In genomic region chr3:95567346-95567745, GRCh38 we compare ENCODE assay signal across 14 cellular contexts.
"Had no signal": no experiment of that assay in that cellular context is flagged by ENCODE, and none has a peak within 500 bp of the region (broad histone marks: within the 10 kb centered on the region; RNA-seq: fewer than 3 reads in every experiment).

No MANE protein-coding gene starts in this region.

- H3K36me3 Mint-ChIP-seq: activated naive CD8-positive, alpha-beta T cell treated with anti-CD3 and anti-CD28 coated beads for 36 hours had no signal

- H3K27me3 Mint-ChIP-seq: activated naive CD8-positive, alpha-beta T cell treated with anti-CD3 and anti-CD28 coated beads for 36 hours; stimulated activated naive CD8-positive, alpha-beta T cell treated with anti-CD3 and anti-CD28 coated beads, Interleukin-15, amount 100 ng/mL, for 72 hours had no signal

- H3K4me1 Mint-ChIP-seq: activated naive CD8-positive, alpha-beta T cell treated with anti-CD3 and anti-CD28 coated beads for 36 hours; stimulated activated naive CD8-positive, alpha-beta T cell treated with anti-CD3 and anti-CD28 coated beads, Interleukin-15, amount 100 ng/mL, for 72 hours had no signal

- H3K27ac Mint-ChIP-seq: activated CD8-positive, alpha-beta T cell treated with anti-CD3 and anti-CD28 coated beads, Interleukin-2, amount 10 ng/mL, durations not matched to agents 7 days and 5 days; activated naive CD8-positive, alpha-beta T cell treated with anti-CD3 and anti-CD28 coated beads for 36 hours; mesothelial cell of epicardium had no signal

- ATAC-seq: activated CD8-positive, alpha-beta T cell treated with anti-CD3 and anti-CD28 coated beads, Interleukin-2, amount 10 ng/mL, durations not matched to agents 7 days and 5 days; body of pancreas; gastroesophageal sphincter; left colon; lower lobe of right lung; sciatic nerve; stimulated activated naive CD8-positive, alpha-beta T cell treated with anti-CD3 and anti-CD28 coated beads, Interleukin-15, amount 100 ng/mL, for 72 hours had no signal

- H3K4me3 Mint-ChIP-seq: activated CD8-positive, alpha-beta T cell treated with anti-CD3 and anti-CD28 coated beads, Interleukin-2, amount 10 ng/mL, durations not matched to agents 7 days and 5 days; activated naive CD8-positive, alpha-beta T cell treated with anti-CD3 and anti-CD28 coated beads for 36 hours; mesothelial cell of epicardium; stimulated activated naive CD8-positive, alpha-beta T cell treated with anti-CD3 and anti-CD28 coated beads, Interleukin-15, amount 100 ng/mL, for 72 hours had no signal

- DNase-seq: activated CD4-positive, alpha-beta T cell treated with anti-CD3 and anti-CD28 coated beads for 48 hours; activated CD8-positive, alpha-beta T cell treated with anti-CD3 and anti-CD28 coated beads, Interleukin-2, amount 10 ng/mL, durations not matched to agents 7 days and 5 days; activated gamma-delta T cell treated with Interleukin-2 at 50 U/mL for 16 hours; activated naive CD8-positive, alpha-beta T cell treated with anti-CD3 and anti-CD28 coated beads for 36 hours; amygdala; body of pancreas; caudate nucleus; left colon; lower lobe of right lung; stimulated activated naive CD8-positive, alpha-beta T cell treated with anti-CD3 and anti-CD28 coated beads, Interleukin-15, amount 100 ng/mL, for 72 hours; upper lobe of left lung had no signal
